8 cellular contexts compared by ENCODE assay signal in the genomic region with DNA sequence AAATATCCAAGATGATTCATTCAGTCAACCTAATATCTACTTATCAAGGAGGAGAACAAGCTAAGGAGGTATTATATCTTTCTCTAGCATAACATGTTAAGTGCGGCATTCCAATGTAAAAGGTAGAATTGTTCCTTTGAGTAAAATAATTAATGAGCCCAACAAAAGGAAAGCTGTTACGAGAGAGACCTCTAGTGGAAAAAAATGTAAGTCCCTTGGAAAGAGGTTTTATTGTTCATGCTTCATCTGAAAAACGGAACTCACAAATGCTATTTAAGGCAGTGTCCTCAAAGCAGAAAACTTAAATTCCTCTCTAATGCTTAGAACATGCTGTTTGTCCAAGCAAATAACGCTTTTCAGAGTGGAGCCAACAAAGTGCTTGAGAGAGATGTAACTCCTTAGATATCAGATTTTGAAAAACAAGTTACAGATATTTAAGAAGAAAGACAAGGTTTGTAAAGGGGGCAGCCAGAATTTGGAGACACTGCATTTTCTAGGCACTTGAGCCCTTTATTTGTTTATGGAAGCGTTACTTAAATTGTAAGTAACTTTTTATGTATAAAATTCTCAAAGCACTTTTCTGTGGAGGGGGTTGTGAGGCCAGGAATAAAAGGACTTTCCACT.
DNase-seq lines count a peak whose midpoint lies in the region; ATAC-seq, FAIRE-seq and TF ChIP-seq lines count a peak whose summit lies in the region.

No MANE protein-coding gene starts in this region.

- H3K4me1 Mint-ChIP-seq in activated CD4-positive, alpha-beta memory T cell treated with anti-CD3 and anti-CD28 coated beads for 36 hours (ENCODE audit: low read depth) = no peaks in the 10 kb centered on the region

- POLR2A ChIA-PET in activated CD4-positive, alpha-beta memory T cell treated with anti-CD3 and anti-CD28 coated beads for 36 hours (lab: Charles Lee) = no interaction called here

- H3K9me3 Mint-ChIP-seq in activated CD4-positive, alpha-beta memory T cell treated with anti-CD3 and anti-CD28 coated beads for 36 hours = no peaks in the 10 kb centered on the region

- H3K27ac ChIP-seq in WERI-Rb-1 (peak overlapping the region; percentile 51), keratinocyte (ENCODE audit: control insufficient read depth, insufficient read depth, low read length) (no peak overlapping the region)

- peak; percentile 39 for FAIRE-seq in keratinocyte (lab: Jason Lieb, UNC)

- TF ChIP-seq CTCF in WERI-Rb-1 (IDR thresholded peaks at IDR 0.05; ENCODE audit: low read depth, low read length) (peak; percentile 41), keratinocyte (optimal IDR thresholded peaks at IDR 0.05 in 1 of 3, IDR thresholded peaks at IDR 0.05 in 1 of 3, conservative IDR thresholded peaks at IDR 0.05 in 1 of 3; ENCODE audit: extremely low read depth in 1 of 3, insufficient read depth in 2 of 3, low read length in 3 of 3) (peak in 2 of 3 experiments; percentile 39 to 46)

- H3K4me3 ChIP-seq in WERI-Rb-1 (ENCODE audit: low read depth, low read length) = no peak overlapping the region
- H3K4me3 ChIP-seq in keratinocyte (ENCODE audit: control insufficient read depth in 2 of 3, extremely low read depth in 1 of 3, insufficient read depth in 2 of 3, low read depth in 1 of 3, low read length in 3 of 3) = no peak overlapping the region

- no peak overlapping the region for H3K9ac ChIP-seq in keratinocyte (ENCODE audit: control insufficient read depth, extremely low read depth, insufficient read depth, low read length)

- no peaks in the 10 kb centered on the region for H3K4me1 ChIP-seq in keratinocyte (ENCODE audit: control insufficient read depth, extremely low read depth, insufficient read depth, low read length)

- no peak overlapping the region for H3K4me2 ChIP-seq in keratinocyte (ENCODE audit: control insufficient read depth, extremely low read depth, insufficient read depth, low read depth, low read length)

- H3K9me3 ChIP-seq in WERI-Rb-1 (ENCODE audit: severe bottlenecking) = no peaks in the 10 kb centered on the region
- H3K9me3 ChIP-seq in keratinocyte (ENCODE audit: control insufficient read depth, low read depth, low read length) = no peaks in the 10 kb centered on the region

- H3K79me2 ChIP-seq in keratinocyte (ENCODE audit: control insufficient read depth, insufficient read depth, low read length) = no peaks in the 10 kb centered on the region

- no peaks in the 10 kb centered on the region for H3K9me1 ChIP-seq in keratinocyte (ENCODE audit: control insufficient read depth, extremely low read depth, insufficient read depth, low read length)

- DNase-seq in DMS53 (lab: John Stamatoyannopoulos, UW) = peak; percentile 80
- DNase-seq in NCI-H1417 treated with DMSO at 0.1 percent for 48 hours (lab: John Stamatoyannopoulos, UW) = peak; percentile 67
- no peak for DNase-seq in WERI-Rb-1
- no peak for DNase-seq in keratinocyte (ENCODE audit: low read depth, low spot score)
- no peak for DNase-seq in ureter (ENCODE audit: low spot score)
- no peak for DNase-seq in activated CD4-positive, alpha-beta memory T cell treated with anti-CD3 and anti-CD28 coated beads for 36 hours
- no peak for DNase-seq in stimulated activated CD4-positive, alpha-beta T cell treated with anti-CD3 and anti-CD28 coated beads, Interleukin-2, amount 100 ng/mL, for 48 hours

- peak; percentile 68 for ATAC-seq in GM21723 (IDR thresholded peaks at IDR 0.05; ENCODE audit: unreplicated experiment)

- H4K20me1 ChIP-seq in keratinocyte (ENCODE audit: control insufficient read depth, extremely low read depth, insufficient read depth, low read length) = no peaks in the 10 kb centered on the region

- no peak overlapping the region for H3K27ac Mint-ChIP-seq in activated CD4-positive, alpha-beta memory T cell treated with anti-CD3 and anti-CD28 coated beads for 36 hours

- no peaks in the 10 kb centered on the region for H3K36me3 ChIP-seq in WERI-Rb-1
- no peaks in the 10 kb centered on the region for H3K36me3 ChIP-seq in keratinocyte (ENCODE audit: control insufficient read depth in 2 of 2, extremely low read depth in 1 of 2, insufficient read depth in 2 of 2, low read length in 2 of 2)

- H3K27me3 Mint-ChIP-seq in activated CD4-positive, alpha-beta memory T cell treated with anti-CD3 and anti-CD28 coated beads for 36 hours = peaks cover 7% of the 10 kb centered on the region

- no peak overlapping the region for H2AFZ ChIP-seq in keratinocyte (ENCODE audit: control insufficient read depth, low read length)

- dilution Hi-C loops in keratinocyte (cut with MboI; ENCODE audit: extremely low pct_ligation_motif_present, low sequenced_read_pairs) = no loop called here

- H3K27me3 ChIP-seq in WERI-Rb-1 (ENCODE audit: insufficient read depth, low read depth, severe bottlenecking) = no peaks in the 10 kb centered on the region
- H3K27me3 ChIP-seq in keratinocyte (ENCODE audit: control insufficient read depth, extremely low read depth, insufficient read depth, low read length) = no peaks in the 10 kb centered on the region

- no peaks in the 10 kb centered on the region for H3K36me3 Mint-ChIP-seq in activated CD4-positive, alpha-beta memory T cell treated with anti-CD3 and anti-CD28 coated beads for 36 hours

- CTCF ChIA-PET in activated CD4-positive, alpha-beta memory T cell treated with anti-CD3 and anti-CD28 coated beads for 36 hours (lab: Charles Lee) = no interaction called here

- intact Hi-C loops in activated CD4-positive, alpha-beta memory T cell treated with anti-CD3 and anti-CD28 coated beads for 36 hours (cut with micrococcal nuclease) = loop anchor here (2.0 to 5.0 kb wide), 3 partner anchors 1043 to 1884 kb away; no protein-coding TSS in a partner anchor

- H3K4me3 Mint-ChIP-seq in activated CD4-positive, alpha-beta memory T cell treated with anti-CD3 and anti-CD28 coated beads for 36 hours = no peak overlapping the region

Comparison
In these comparisons a context has a peak if more than half of its experiments do, and no peak if none do; other contexts are left out.
1. DNase-seq: peak in DMS53 (single experiment) and NCI-H1417 treated with DMSO at 0.1 percent for 48 hours (single experiment); none in WERI-Rb-1 (single experiment), keratinocyte (single experiment), ureter (single experiment), activated CD4-positive, alpha-beta memory T cell treated with anti-CD3 and anti-CD28 coated beads for 36 hours (single experiment) and stimulated activated CD4-positive, alpha-beta T cell treated with anti-CD3 and anti-CD28 coated beads, Interleukin-2, amount 100 ng/mL, for 48 hours (0 of 2).